Comparison of ENCODE assay signal across 8 cellular contexts in the genomic region with DNA sequence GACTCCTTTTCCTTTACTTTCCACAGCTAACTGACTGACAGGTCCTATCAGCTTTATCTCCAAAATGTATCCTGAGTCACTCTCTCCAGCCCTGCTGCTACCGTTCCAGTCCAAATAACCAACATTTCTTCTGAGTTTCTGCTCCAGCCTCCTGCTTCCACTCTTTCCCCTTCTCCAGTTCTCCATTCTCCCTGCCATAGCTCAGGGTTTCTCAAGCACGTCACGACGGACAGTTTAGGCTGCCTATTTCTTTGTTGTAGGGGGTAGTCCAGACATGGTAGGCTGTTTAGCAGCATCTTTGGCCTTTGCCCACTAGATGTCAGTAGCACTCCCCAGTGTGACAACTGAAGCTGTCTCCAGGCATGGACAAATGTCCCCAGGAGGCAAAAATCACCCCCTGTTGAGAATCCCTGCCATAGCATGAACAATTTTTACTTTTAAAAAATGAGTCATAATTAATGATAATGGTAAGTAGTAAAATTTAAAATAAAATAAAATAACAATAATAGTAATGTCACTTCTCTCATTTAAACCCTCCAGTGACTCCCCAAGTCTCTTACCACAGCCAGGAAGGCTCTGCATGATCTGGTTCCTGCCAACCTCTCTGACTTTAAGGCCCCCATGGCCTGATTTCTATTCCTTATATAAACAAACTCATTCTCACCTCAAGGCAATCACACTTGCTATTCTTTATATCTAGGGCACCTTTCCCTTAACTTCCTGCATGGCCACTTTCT.
DNase-seq lines count a peak whose midpoint lies in the region; TF ChIP-seq lines count a peak whose summit lies in the region.

No MANE protein-coding gene starts in this region.

- no peaks in the 10 kb centered on the region for H3K36me3 ChIP-seq in MG63
- no peaks in the 10 kb centered on the region for H3K36me3 ChIP-seq in SK-N-SH (replicated peaks in 1 of 2; ENCODE audit: control insufficient read depth in 1 of 2, insufficient read depth in 2 of 2, low read length in 1 of 2)
- no peaks in the 10 kb centered on the region for H3K36me3 ChIP-seq in cardiac muscle cell

- H3K4me3 ChIP-seq in HFF-Myc (replicated peaks; ENCODE audit: low read depth, low read length) (no peak overlapping the region), MG63 (no peak overlapping the region), SK-N-SH (ENCODE audit: low read depth in 2 of 2, low read length in 1 of 2) (peak overlapping the region; percentile 27 to 52; a peak in 3 of 4 replicates), cardiac muscle cell (no peak overlapping the region)

- 8% methylated on average over 4 of the region's 4 CpGs for WGBS in SK-N-SH (ENCODE audit: low lambda C conversion rate)

- H3K4me1 ChIP-seq in SK-N-SH (ENCODE audit: control insufficient read depth in 1 of 2, insufficient read depth in 2 of 2, low read depth in 1 of 2, low read length in 1 of 2) (peaks cover 0 to 14% of the 10 kb centered on the region in 2 experiments; a peak in 3 of 4 replicates), cardiac muscle cell (ENCODE audit: low read depth) (peaks cover 45% of the 10 kb centered on the region)

- H2AFZ ChIP-seq in SK-N-SH (ENCODE audit: low read depth): peak overlapping the region; percentile 87

- CTCF ChIA-PET in SK-N-SH (lab: Yijun Ruan, JAX): interaction anchor here (0.5 to 2.3 kb wide), 53 partner anchors 8 to 1997 kb away, joined by 3 to 18 read pairs (median 3); no protein-coding TSS in a partner anchor

- TF ChIP-seq EP300 in SK-N-SH (IDR thresholded peaks at IDR 0.05; ENCODE audit: borderline replicate concordance in 1 of 2, low read depth in 1 of 2, low read length in 1 of 2): no peak

- 0 out of 2 replicates have a peak overlapping the region, but pooled peaks have one; percentile 2 for H3K9ac ChIP-seq in SK-N-SH

- peak; percentile 7 for DNase-seq in DMS153 treated with DMSO at 0.1 percent for 48 hours (lab: John Stamatoyannopoulos, UW; ENCODE audit: unreplicated experiment)
- no peak for DNase-seq in DMS153 (lab: John Stamatoyannopoulos, UW)
- DNase-seq in HFF-Myc (ENCODE audit: extremely low read depth, low read depth): peak; percentile 65
- peak; percentile 61 for DNase-seq in MG63
- peak; percentile 68 for DNase-seq in SK-N-SH
- peak; percentile 48 for DNase-seq in activated naive CD4-positive, alpha-beta T cell treated with anti-CD3 and anti-CD28 coated beads, Interleukin-2, amount 50 U/mL, for 16 hours
- peak; percentile 86 to 88 for DNase-seq in cardiac muscle cell (ENCODE audit: low read depth in 1 of 2, low spot score in 1 of 2)
- DNase-seq in putamen (ENCODE audit: low spot score): peak; percentile 42

- H3K79me2 ChIP-seq in SK-N-SH (ENCODE audit: insufficient read depth): no peaks in the 10 kb centered on the region

- H3K9me2 ChIP-seq in SK-N-SH: no peaks in the 10 kb centered on the region

- peak; percentile 92 for TF ChIP-seq RAD21 in SK-N-SH (IDR thresholded peaks at IDR 0.05; ENCODE audit: low read length)

- H3K4me2 ChIP-seq in SK-N-SH: peak overlapping the region; percentile 68

- POLR2A ChIA-PET in SK-N-SH (lab: Yijun Ruan, JAX): interaction anchor here (1.2 kb wide), 1 partner anchor 1047 kb away, joined by 3 read pairs; no protein-coding TSS in a partner anchor

- H3F3A ChIP-seq in SK-N-SH (replicated peaks; ENCODE audit: insufficient read depth): no peaks in the 10 kb centered on the region

- H4K20me1 ChIP-seq in SK-N-SH (ENCODE audit: insufficient read depth): no peaks in the 10 kb centered on the region

- H3K9me3 ChIP-seq in MG63 (peaks cover 3% of the 10 kb centered on the region; the same call in 1 of the 2 replicates), SK-N-SH (no peaks in the 10 kb centered on the region), cardiac muscle cell (ENCODE audit: low read depth) (no peaks in the 10 kb centered on the region)

- peak; percentile 91 for TF ChIP-seq CTCF in HFF-Myc (IDR thresholded peaks at IDR 0.05; ENCODE audit: low read depth, low read length, missing control alignments)
- peak; percentile 90 for TF ChIP-seq CTCF in SK-N-SH (IDR thresholded peaks at IDR 0.05)
- peak; percentile 93 for TF ChIP-seq CTCF in cardiac muscle cell (IDR thresholded peaks at IDR 0.05; ENCODE audit: low read depth, low read length)

- H3K27me3 ChIP-seq in MG63 (no peaks in the 10 kb centered on the region), SK-N-SH (ENCODE audit: insufficient read depth) (no peaks in the 10 kb centered on the region), cardiac muscle cell (no peaks in the 10 kb centered on the region)

- H3K27ac ChIP-seq in SK-N-SH (ENCODE audit: low read depth in 2 of 2, low read length in 1 of 2) (no peak overlapping the region), cardiac muscle cell (peak overlapping the region; percentile 79)

TF ChIP-seq in SK-N-SH, 30 proteins besides CTCF, POLR2A, EP300 and RAD21:
- TF ChIP-seq SIN3A (IDR thresholded peaks at IDR 0.05; ENCODE audit: borderline replicate concordance, low read depth, low read length): peak; percentile 25; the same call in 1 of the 2 replicates
- no peak for TF ChIP-seq POLR2AphosphoS5 (IDR thresholded peaks at IDR 0.05; ENCODE audit: low read depth, low read length)
- TF ChIP-seq MXI1 (IDR thresholded peaks at IDR 0.05; ENCODE audit: low read depth, low read length): 0 out of 2 replicates have a peak, but pooled peaks have one; percentile 37
- TF ChIP-seq RFX5 (IDR thresholded peaks at IDR 0.05; ENCODE audit: low read length): peak; percentile 49; the same call in 1 of the 2 replicates
- peak; percentile 15 for TF ChIP-seq CHD2 (IDR thresholded peaks at IDR 0.05; ENCODE audit: low read length, partially characterized antibody)
- TF ChIP-seq SMC3 (IDR thresholded peaks at IDR 0.05; ENCODE audit: low read depth, low read length): peak; percentile 75
- TF ChIP-seq RXRA (IDR thresholded peaks at IDR 0.05; ENCODE audit: borderline replicate concordance, low read depth): no peak

Comparison
In these comparisons a context has a peak if more than half of its experiments do, and no peak if none do; other contexts are left out.
1. H3K4me3 ChIP-seq: peak in SK-N-SH (2 of 2); none in HFF-Myc (single experiment), MG63 (single experiment) and cardiac muscle cell (single experiment).
2. Peak in every context shown above with its lines, with median percentiles within 50 percentile points of each other: CTCF ChIP-seq.